2 cellular contexts compared by ENCODE assay signal in genomic region chr19:664913-665443, GRCh38.
A peak's percentile ranks its signal among the peaks of the same experiment; 100 is the strongest.
TF ChIP-seq lines count a peak whose summit lies in the region.

No MANE protein-coding gene starts in this region.

TF ChIP-seq in GM12891, 5 proteins besides CTCF, POLR2A, EP300 and RAD21:
- TF ChIP-seq POU2F2 (IDR thresholded peaks at IDR 0.05; ENCODE audit: low read depth, low read length) = no peak

TF ChIP-seq in K562, 482 proteins besides CTCF, POLR2A, EP300 and RAD21 (continues in another document):
- TF ChIP-seq XRCC5 (IDR thresholded peaks at IDR 0.05; ENCODE audit: low read depth, low read length) = peak; percentile 82; the same call in 1 of the 2 replicates
- peak; percentile 20; the same call in 1 of the 2 replicates for TF ChIP-seq CTBP1 (IDR thresholded peaks at IDR 0.05; ENCODE audit: borderline replicate concordance)
- peak; percentile 23; the same call in 1 of the 2 replicates for TF ChIP-seq ZFX (CRISPR knock-in tag; IDR thresholded peaks at IDR 0.05)
- TF ChIP-seq STAG1 (CRISPR knock-in tag; IDR thresholded peaks at IDR 0.05; ENCODE audit: borderline replicate concordance) = peak; percentile 74
- no peak for TF ChIP-seq GTF2F1 (IDR thresholded peaks at IDR 0.05; ENCODE audit: low read depth, low read length)
- TF ChIP-seq ATF7 (IDR thresholded peaks at IDR 0.05) = 0 out of 2 replicates have a peak, but pooled peaks have one; percentile 15
- no peak for TF ChIP-seq ZNF134 (CRISPR knock-in tag; conservative IDR thresholded peaks at IDR 0.05)
- TF ChIP-seq ZBTB7A (IDR thresholded peaks at IDR 0.05; ENCODE audit: borderline replicate concordance, control insufficient read depth, low read depth, low read length) = peak; percentile 89
- TF ChIP-seq L3MBTL2 (IDR thresholded peaks at IDR 0.05) = peak; percentile 86
- TF ChIP-seq, protein P1, sequence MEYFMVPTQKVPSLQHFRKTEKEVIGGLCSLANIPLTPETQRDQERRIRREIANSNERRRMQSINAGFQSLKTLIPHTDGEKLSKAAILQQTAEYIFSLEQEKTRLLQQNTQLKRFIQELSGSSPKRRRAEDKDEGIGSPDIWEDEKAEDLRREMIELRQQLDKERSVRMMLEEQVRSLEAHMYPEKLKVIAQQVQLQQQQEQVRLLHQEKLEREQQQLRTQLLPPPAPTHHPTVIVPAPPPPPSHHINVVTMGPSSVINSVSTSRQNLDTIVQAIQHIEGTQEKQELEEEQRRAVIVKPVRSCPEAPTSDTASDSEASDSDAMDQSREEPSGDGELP (CRISPR knock-in tag; IDR thresholded peaks at IDR 0.05; ENCODE audit: borderline replicate concordance) = peak; percentile 45; the same call in 1 of the 2 replicates
- no peak for TF ChIP-seq FOXP1 (CRISPR knock-in tag; IDR thresholded peaks at IDR 0.05)
- TF ChIP-seq SIN3B (IDR thresholded peaks at IDR 0.05; ENCODE audit: low read depth) = 0 out of 2 replicates have a peak, but pooled peaks have one; percentile 15
- TF ChIP-seq EHMT2 (IDR thresholded peaks at IDR 0.05) = no peak
- no peak for TF ChIP-seq EWSR1 (IDR thresholded peaks at IDR 0.05; ENCODE audit: borderline replicate concordance, low read depth, partially characterized antibody)
- TF ChIP-seq ETV6 (IDR thresholded peaks at IDR 0.05; ENCODE audit: borderline replicate concordance in 1 of 2, low read depth in 2 of 2, low read length in 1 of 2) = no peak
- TF ChIP-seq ETV6 (CRISPR knock-in tag; IDR thresholded peaks at IDR 0.05; ENCODE audit: borderline replicate concordance) = no peak
- TF ChIP-seq, protein P2, sequence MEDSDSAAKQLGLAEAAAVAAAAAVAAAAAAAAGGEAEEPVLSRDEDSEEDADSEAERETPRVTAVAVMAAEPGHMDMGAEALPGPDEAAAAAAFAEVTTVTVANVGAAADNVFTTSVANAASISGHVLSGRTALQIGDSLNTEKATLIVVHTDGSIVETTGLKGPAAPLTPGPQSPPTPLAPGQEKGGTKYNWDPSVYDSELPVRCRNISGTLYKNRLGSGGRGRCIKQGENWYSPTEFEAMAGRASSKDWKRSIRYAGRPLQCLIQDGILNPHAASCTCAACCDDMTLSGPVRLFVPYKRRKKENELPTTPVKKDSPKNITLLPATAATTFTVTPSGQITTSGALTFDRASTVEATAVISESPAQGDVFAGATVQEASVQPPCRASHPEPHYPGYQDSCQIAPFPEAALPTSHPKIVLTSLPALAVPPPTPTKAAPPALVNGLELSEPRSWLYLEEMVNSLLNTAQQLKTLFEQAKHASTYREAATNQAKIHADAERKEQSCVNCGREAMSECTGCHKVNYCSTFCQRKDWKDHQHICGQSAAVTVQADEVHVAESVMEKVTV (CRISPR knock-in tag; IDR thresholded peaks at IDR 0.05) = peak; percentile 88
- no peak for TF ChIP-seq CGGBP1 (CRISPR knock-in tag; IDR thresholded peaks at IDR 0.05)
- TF ChIP-seq ETV1 (tag; conservative IDR thresholded peaks at IDR 0.05; ENCODE audit: low read depth) = no peak
- TF ChIP-seq HCFC1 (IDR thresholded peaks at IDR 0.05; ENCODE audit: low read depth, low read length) = 0 out of 2 replicates have a peak, but pooled peaks have one; percentile 14
- TF ChIP-seq CC2D1A (IDR thresholded peaks at IDR 0.05) = peak; percentile 78; the same call in 1 of the 2 replicates
- 0 out of 2 replicates have a peak, but pooled peaks have one; percentile 36 for TF ChIP-seq ESRRA (IDR thresholded peaks at IDR 0.05; ENCODE audit: borderline replicate concordance, low read depth)
- TF ChIP-seq, protein P3, sequence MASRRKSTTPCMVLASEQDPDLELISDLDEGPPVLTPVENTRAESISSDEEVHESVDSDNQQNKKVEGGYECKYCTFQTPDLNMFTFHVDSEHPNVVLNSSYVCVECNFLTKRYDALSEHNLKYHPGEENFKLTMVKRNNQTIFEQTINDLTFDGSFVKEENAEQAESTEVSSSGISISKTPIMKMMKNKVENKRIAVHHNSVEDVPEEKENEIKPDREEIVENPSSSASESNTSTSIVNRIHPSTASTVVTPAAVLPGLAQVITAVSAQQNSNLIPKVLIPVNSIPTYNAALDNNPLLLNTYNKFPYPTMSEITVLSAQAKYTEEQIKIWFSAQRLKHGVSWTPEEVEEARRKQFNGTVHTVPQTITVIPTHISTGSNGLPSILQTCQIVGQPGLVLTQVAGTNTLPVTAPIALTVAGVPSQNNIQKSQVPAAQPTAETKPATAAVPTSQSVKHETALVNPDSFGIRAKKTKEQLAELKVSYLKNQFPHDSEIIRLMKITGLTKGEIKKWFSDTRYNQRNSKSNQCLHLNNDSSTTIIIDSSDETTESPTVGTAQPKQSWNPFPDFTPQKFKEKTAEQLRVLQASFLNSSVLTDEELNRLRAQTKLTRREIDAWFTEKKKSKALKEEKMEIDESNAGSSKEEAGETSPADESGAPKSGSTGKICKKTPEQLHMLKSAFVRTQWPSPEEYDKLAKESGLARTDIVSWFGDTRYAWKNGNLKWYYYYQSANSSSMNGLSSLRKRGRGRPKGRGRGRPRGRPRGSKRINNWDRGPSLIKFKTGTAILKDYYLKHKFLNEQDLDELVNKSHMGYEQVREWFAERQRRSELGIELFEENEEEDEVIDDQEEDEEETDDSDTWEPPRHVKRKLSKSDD (conservative IDR thresholded peaks at IDR 0.05; ENCODE audit: low read length) = no peak
- TF ChIP-seq, protein P4, sequence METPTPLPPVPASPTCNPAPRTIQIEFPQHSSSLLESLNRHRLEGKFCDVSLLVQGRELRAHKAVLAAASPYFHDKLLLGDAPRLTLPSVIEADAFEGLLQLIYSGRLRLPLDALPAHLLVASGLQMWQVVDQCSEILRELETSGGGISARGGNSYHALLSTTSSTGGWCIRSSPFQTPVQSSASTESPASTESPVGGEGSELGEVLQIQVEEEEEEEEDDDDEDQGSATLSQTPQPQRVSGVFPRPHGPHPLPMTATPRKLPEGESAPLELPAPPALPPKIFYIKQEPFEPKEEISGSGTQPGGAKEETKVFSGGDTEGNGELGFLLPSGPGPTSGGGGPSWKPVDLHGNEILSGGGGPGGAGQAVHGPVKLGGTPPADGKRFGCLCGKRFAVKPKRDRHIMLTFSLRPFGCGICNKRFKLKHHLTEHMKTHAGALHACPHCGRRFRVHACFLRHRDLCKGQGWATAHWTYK (CRISPR knock-in tag; IDR thresholded peaks at IDR 0.05) = 0 out of 2 replicates have a peak, but pooled peaks have one; percentile 30
- no peak for TF ChIP-seq TAF1 (IDR thresholded peaks at IDR 0.05; ENCODE audit: control insufficient read depth, extremely low read depth, insufficient read depth, low read length, severe bottlenecking)
- 0 out of 2 replicates have a peak, but pooled peaks have one; percentile 44 for TF ChIP-seq CBX1 (IDR thresholded peaks at IDR 0.05; ENCODE audit: low read depth)
- 0 out of 2 replicates have a peak, but pooled peaks have one; percentile 23 for TF ChIP-seq ZBTB17 (CRISPR knock-in tag; IDR thresholded peaks at IDR 0.05)
- peak; percentile 54; the same call in 1 of the 2 replicates for TF ChIP-seq RB1 (IDR thresholded peaks at IDR 0.05; ENCODE audit: low read depth)
- no peak for TF ChIP-seq PHF21A (IDR thresholded peaks at IDR 0.05; ENCODE audit: borderline replicate concordance, low read depth)
- TF ChIP-seq TCF7 (IDR thresholded peaks at IDR 0.05; ENCODE audit: borderline replicate concordance) = no peak
- TF ChIP-seq, protein P5, sequence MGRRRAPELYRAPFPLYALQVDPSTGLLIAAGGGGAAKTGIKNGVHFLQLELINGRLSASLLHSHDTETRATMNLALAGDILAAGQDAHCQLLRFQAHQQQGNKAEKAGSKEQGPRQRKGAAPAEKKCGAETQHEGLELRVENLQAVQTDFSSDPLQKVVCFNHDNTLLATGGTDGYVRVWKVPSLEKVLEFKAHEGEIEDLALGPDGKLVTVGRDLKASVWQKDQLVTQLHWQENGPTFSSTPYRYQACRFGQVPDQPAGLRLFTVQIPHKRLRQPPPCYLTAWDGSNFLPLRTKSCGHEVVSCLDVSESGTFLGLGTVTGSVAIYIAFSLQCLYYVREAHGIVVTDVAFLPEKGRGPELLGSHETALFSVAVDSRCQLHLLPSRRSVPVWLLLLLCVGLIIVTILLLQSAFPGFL (CRISPR knock-in tag; IDR thresholded peaks at IDR 0.05) = peak; percentile 67; the same call in 1 of the 2 replicates
- TF ChIP-seq MYBL2 (IDR thresholded peaks at IDR 0.05; ENCODE audit: low read depth) = no peak
- TF ChIP-seq MYBL2 (CRISPR knock-in tag; IDR thresholded peaks at IDR 0.05; ENCODE audit: borderline replicate concordance) = no peak
- 0 out of 2 replicates have a peak, but pooled peaks have one; percentile 46 for TF ChIP-seq KAT7 (CRISPR knock-in tag; IDR thresholded peaks at IDR 0.05; ENCODE audit: borderline replicate concordance)
- TF ChIP-seq RAD51 (IDR thresholded peaks at IDR 0.05; ENCODE audit: borderline replicate concordance, low read depth) = no peak
- TF ChIP-seq, protein P6, sequence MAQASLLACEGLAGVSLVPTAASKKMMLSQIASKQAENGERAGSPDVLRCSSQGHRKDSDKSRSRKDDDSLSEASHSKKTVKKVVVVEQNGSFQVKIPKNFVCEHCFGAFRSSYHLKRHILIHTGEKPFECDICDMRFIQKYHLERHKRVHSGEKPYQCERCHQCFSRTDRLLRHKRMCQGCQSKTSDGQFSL (CRISPR knock-in tag; IDR thresholded peaks at IDR 0.05) = 0 out of 2 replicates have a peak, but pooled peaks have one; percentile 38
- TF ChIP-seq, protein P6 (tag; IDR thresholded peaks at IDR 0.05) = peak in 1 of 2 experiments; percentile 48; a peak in 1 of 4 replicates
- TF ChIP-seq FOXA1 (IDR thresholded peaks at IDR 0.05; ENCODE audit: borderline replicate concordance) = no peak
- no peak for TF ChIP-seq ZFPM2 (CRISPR knock-in tag; IDR thresholded peaks at IDR 0.05)
- peak; percentile 62 to 80 for TF ChIP-seq MAZ (CRISPR knock-in tag; conservative IDR thresholded peaks at IDR 0.05 in 1 of 2, IDR thresholded peaks at IDR 0.05 in 1 of 2)
- no peak for TF ChIP-seq FOXO4 (CRISPR knock-in tag; IDR thresholded peaks at IDR 0.05)
- TF ChIP-seq EZH2 (IDR thresholded peaks at IDR 0.05; ENCODE audit: borderline replicate concordance, low read depth, low read length) = no peak
- peak; percentile 76 for TF ChIP-seq ARID2 (IDR thresholded peaks at IDR 0.05)
- TF ChIP-seq EGR1 (conservative IDR thresholded peaks at IDR 0.05) = no peak
- 0 out of 2 replicates have a peak, but pooled peaks have one; percentile 39 for TF ChIP-seq KLF16 (IDR thresholded peaks at IDR 0.05)
- no peak for TF ChIP-seq ZNF436 (CRISPR knock-in tag; IDR thresholded peaks at IDR 0.05)
- 0 out of 2 replicates have a peak, but pooled peaks have one; percentile 65 for TF ChIP-seq SP1 (CRISPR knock-in tag; IDR thresholded peaks at IDR 0.05)
